In the genomic region with DNA sequence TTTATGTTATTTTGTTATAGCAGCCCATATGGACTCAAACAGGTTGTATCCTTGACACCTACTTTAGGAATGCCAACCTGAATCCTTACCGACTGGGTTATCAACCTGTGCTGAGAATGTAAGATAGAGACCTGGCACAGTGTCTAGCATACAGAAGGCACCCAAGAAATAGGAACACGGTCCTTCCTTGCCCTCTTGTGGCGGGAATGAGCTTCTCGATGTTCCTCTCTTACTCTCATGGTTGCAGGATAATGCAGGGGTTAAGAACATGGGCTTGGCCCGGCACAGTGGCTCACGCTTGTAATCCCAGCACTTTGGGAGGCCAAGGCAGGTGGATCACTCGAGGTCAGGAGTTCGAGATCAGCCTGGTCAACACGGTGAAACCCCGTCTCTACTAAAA, we compare ENCODE assay signal across 9 cellular contexts. TPM values are rescaled to one million over a fixed set of nuclear protein-coding genes. Genes with fewer than 3 reads are reported as not detected.
DNase-seq lines count a peak whose midpoint lies in the region; ATAC-seq and TF ChIP-seq lines count a peak whose summit lies in the region.
"Had no signal": no experiment of that assay in that cellular context is flagged by ENCODE, and none has a peak within 500 bp of the region (broad histone marks: within the 10 kb centered on the region; RNA-seq: fewer than 3 reads in every experiment).

No MANE protein-coding gene starts in this region.

- no peak overlapping the region for H3K4me3 ChIP-seq in astrocyte of the cerebellum (ENCODE audit: low read depth, low read length)
- H3K4me3 ChIP-seq: lung had no signal

- in situ Hi-C loops in astrocyte of the cerebellum (cut with HindIII; ENCODE audit: low sequenced_read_pairs), result loop anchor here (10.0 kb wide), 1 partner anchor 365 kb away; a partner anchor contains a TSS

- DNase-seq in AG09319 (ENCODE audit: extremely low read depth, low read depth), result no peak
- peak; percentile 57 to 76 for DNase-seq in Kasumi-1 (lab: John Stamatoyannopoulos, UW)
- DNase-seq in astrocyte of the cerebellum (ENCODE audit: low read depth), result peak; percentile 13
- DNase-seq in left colon, result peak in 1 of 2 donors; percentile 68
- DNase-seq in NCI-H1694 treated with DMSO at 0.1 percent for 48 hours (lab: John Stamatoyannopoulos, UW), result no peak

- TF ChIP-seq CTCF in AG09319 (IDR thresholded peaks at IDR 0.05; ENCODE audit: low read depth, low read length), result peak; percentile 26
- TF ChIP-seq CTCF in astrocyte of the cerebellum (IDR thresholded peaks at IDR 0.05; ENCODE audit: low read depth, low read length, missing control alignments), result peak; percentile 63

- peak; percentile 92 for ATAC-seq in left colon
- ATAC-seq in HG02763 (IDR thresholded peaks at IDR 0.05; ENCODE audit: unreplicated experiment), result no peak
- no peak for ATAC-seq in GM19467 (IDR thresholded peaks at IDR 0.05; ENCODE audit: unreplicated experiment)
- ATAC-seq in HG02885 (IDR thresholded peaks at IDR 0.05; ENCODE audit: poor library complexity, unreplicated experiment), result no peak

- intact Hi-C loops in left colon (cut with DNase I, micrococcal nuclease), result no loop called here

RNA-seq across cellular contexts. Expression of a gene that starts 6.5 kb away (rescaled TPM):
- total RNA-seq in left colon, result 10 to 100 TPM; 12.5 to 14.4 TPM

RNA-seq across cellular contexts. Expression of a gene that starts 29.3 kb away (rescaled TPM):
- 10 to 100 TPM in 1 of 2 donors, 1 to 10 TPM in 1; 7.1 to 16.6 TPM for total RNA-seq in left colon

RNA-seq across cellular contexts. Expression of a gene that starts 31.4 kb away (rescaled TPM):
- 10 to 100 TPM; 16.0 to 16.9 TPM for total RNA-seq in left colon

Comparison
In these comparisons a context has a peak if more than half of its experiments do, and no peak if none do; other contexts are left out.
1. DNase-seq: peak in Kasumi-1 (2 of 2) and astrocyte of the cerebellum (single experiment); none in AG09319 (single experiment) and NCI-H1694 treated with DMSO at 0.1 percent for 48 hours (single experiment).